Comparison of ENCODE assay signal across 22 cellular contexts in the genomic region with DNA sequence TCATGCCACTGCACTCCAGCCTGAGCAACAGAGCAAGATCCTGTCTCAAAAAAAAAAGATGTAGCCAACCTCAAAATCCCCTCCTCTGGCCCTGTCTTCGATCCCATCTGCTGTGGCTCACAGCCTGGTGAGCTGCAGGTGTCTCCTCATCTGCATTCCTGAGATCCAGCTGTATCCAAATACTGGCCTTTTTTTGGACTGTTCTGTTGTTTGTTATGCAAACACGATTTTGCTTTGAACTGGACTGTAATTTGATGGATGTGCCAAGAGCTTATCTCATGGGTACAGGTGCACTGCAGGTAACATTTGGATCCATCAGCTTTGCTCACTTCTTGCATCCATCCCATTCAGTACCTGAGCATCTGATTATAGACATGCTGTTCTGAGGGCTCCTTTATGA. TPM values are rescaled to one million over a fixed set of nuclear protein-coding genes. Genes with fewer than 3 reads are reported as not detected.
A peak's percentile ranks its signal among the peaks of the same experiment; 100 is the strongest.
DNase-seq lines count a peak whose midpoint lies in the region; ATAC-seq and TF ChIP-seq lines count a peak whose summit lies in the region.
"Had no signal": no experiment of that assay in that cellular context is flagged by ENCODE, and none has a peak within 500 bp of the region (broad histone marks: within the 10 kb centered on the region; RNA-seq: fewer than 3 reads in every experiment).

No MANE protein-coding gene starts in this region.

- no peaks in the 10 kb centered on the region for H3K27me3 ChIP-seq in BE2C
- H3K27me3 ChIP-seq: BLaER1 had no signal

- ATAC-seq in left lobe of liver (peak; percentile 11), Right ventricle myocardium inferior (no peak)
- ATAC-seq: HCT116 had no signal

- DNase-seq in COR-L47 (lab: John Stamatoyannopoulos, UW) = peak; percentile 30
- peak; percentile 75 for DNase-seq in NCI-H146 (lab: John Stamatoyannopoulos, UW)
- peak; percentile 7 for DNase-seq in NCI-H345 treated with DMSO at 0.1 percent for 48 hours (lab: John Stamatoyannopoulos, UW; ENCODE audit: unreplicated experiment)
- DNase-seq in left lobe of liver (ENCODE audit: low spot score) = no peak
- DNase-seq in BE2C = no peak
- no peak for DNase-seq in NCI-H187 (lab: John Stamatoyannopoulos, UW)
- no peak for DNase-seq in Right ventricle myocardium inferior (ENCODE audit: missing footprints)
- DNase-seq: CD4-positive, alpha-beta memory T cell; EL; GF-D8; IMR-90; NCI-H1930; NCI-H2171; NCI-H82; OCI-M1; Right ventricle myocardium superior; T-helper 9 cell had no signal

- H3K4me1 ChIP-seq in BE2C = no peaks in the 10 kb centered on the region
- H3K4me1 ChIP-seq: BLaER1 had no signal

- no peak overlapping the region for H3K4me3 ChIP-seq in BE2C (ENCODE audit: low read depth, low read length)
- H3K4me3 ChIP-seq: BLaER1 had no signal

- intact Hi-C loops in Right ventricle myocardium inferior (cut with DNase I) = no loop called here

- no peaks in the 10 kb centered on the region for H3K36me3 ChIP-seq in BE2C
- H3K36me3 ChIP-seq: BLaER1 had no signal

- no peak for TF ChIP-seq CTCF in BE2C (IDR thresholded peaks at IDR 0.05; ENCODE audit: low read depth, low read length)

- no peaks in the 10 kb centered on the region for H3K9me3 ChIP-seq in BE2C
- H3K9me3 ChIP-seq: BLaER1 had no signal

RNA-seq across cellular contexts. Expression of a gene that starts 14.1 kb away (rescaled TPM):
- 0.35 TPM for total RNA-seq in left lobe of liver
- polyA plus RNA-seq in BE2C (2012; ENCODE audit: insufficient read depth, insufficient read length, low read depth) = 4.0 TPM
- 4.5 TPM for total RNA-seq in Right ventricle myocardium inferior
- total RNA-seq: CD4-positive, alpha-beta memory T cell; IMR-90; NCI-H460; SK-MEL-5; T-helper 1 cell treated with Interleukin-12 subunit alpha and Interleukin-12 subunit beta and Interleukin-4 antibody, amounts not matched to agents 30 ng/mL and 1 ng/mL, for 36 hours had no signal
- polyA plus RNA-seq: CD4-positive, alpha-beta memory T cell had no signal

RNA-seq across cellular contexts. Expression of a gene that starts 30.3 kb away (rescaled TPM):
- total RNA-seq in left lobe of liver (16.9 TPM), Right ventricle myocardium inferior (44.6 TPM)
- polyA plus RNA-seq in BE2C (2012; ENCODE audit: insufficient read depth, insufficient read length, low read depth) = 51.4 TPM

RNA-seq across cellular contexts. Expression of a gene that starts 50.7 kb away (rescaled TPM):
- total RNA-seq in left lobe of liver = 29.7 TPM
- not detected for polyA plus RNA-seq in BE2C (2012; ENCODE audit: insufficient read depth, insufficient read length, low read depth)
- 3.2 TPM for total RNA-seq in Right ventricle myocardium inferior
- total RNA-seq: CD4-positive, alpha-beta memory T cell; SK-MEL-5; T-helper 1 cell treated with Interleukin-12 subunit alpha and Interleukin-12 subunit beta and Interleukin-4 antibody, amounts not matched to agents 30 ng/mL and 1 ng/mL, for 36 hours had no signal
- polyA plus RNA-seq: CD4-positive, alpha-beta memory T cell had no signal

RNA-seq across cellular contexts. Expression of a gene that starts 52.2 kb away (rescaled TPM):
- total RNA-seq in left lobe of liver (27.4 TPM), Right ventricle myocardium inferior (11.8 TPM)
- 50.6 TPM for polyA plus RNA-seq in BE2C (2012; ENCODE audit: insufficient read depth, insufficient read length, low read depth)

Comparison
In these comparisons a context has a peak if more than half of its experiments do, and no peak if none do; other contexts are left out.
1. DNase-seq: peak in COR-L47 (single experiment), NCI-H146 (single experiment) and NCI-H345 treated with DMSO at 0.1 percent for 48 hours (single experiment); none in left lobe of liver (single experiment), BE2C (single experiment), NCI-H187 (0 of 2) and Right ventricle myocardium inferior (single experiment).